In genomic region chr16:49492896-49493620, GRCh38 we compare ENCODE assay signal across 15 cellular contexts.
DNase-seq lines count a peak whose midpoint lies in the region; ATAC-seq and TF ChIP-seq lines count a peak whose summit lies in the region.
"Had no signal": no experiment of that assay in that cellular context is flagged by ENCODE, and none has a peak within 500 bp of the region (broad histone marks: within the 10 kb centered on the region; RNA-seq: fewer than 3 reads in every experiment).

No MANE protein-coding gene starts in this region.

- H3K4me2 ChIP-seq in GM23338 (no peak overlapping the region; the same call in 1 of the 2 replicates), osteoblast (ENCODE audit: insufficient read depth, low read length) (no peak overlapping the region)

- H3K36me3 ChIP-seq in GM23338 (ENCODE audit: insufficient read depth) (no peaks in the 10 kb centered on the region), osteoblast (ENCODE audit: insufficient read depth, low read length) (no peaks in the 10 kb centered on the region)
- H3K36me3 ChIP-seq: tibial nerve had no signal

- H3K27me3 Mint-ChIP-seq in GM23338 (ENCODE audit: insufficient read depth, low read depth, poor library complexity): peaks cover 21% of the 10 kb centered on the region

- H3K27ac Mint-ChIP-seq in GM23338: no peak overlapping the region
- H3K27ac Mint-ChIP-seq: B cell; endodermal cell; memory B cell; stimulated activated naive CD8-positive, alpha-beta T cell treated with anti-CD3 and anti-CD28 coated beads, Interleukin-15, Interleukin-2, amounts not matched to agents 100 ng/mL and 50 ng/mL, for 24 hours had no signal

- TF ChIP-seq CTCF in GM23338 (conservative IDR thresholded peaks at IDR 0.05; ENCODE audit: low read depth in 2 of 2): no peak
- TF ChIP-seq CTCF in osteoblast (IDR thresholded peaks at IDR 0.05; ENCODE audit: extremely low read depth, low read depth, low read length): no peak
- no peak for TF ChIP-seq CTCF in foreskin keratinocyte (conservative IDR thresholded peaks at IDR 0.05)

- no peak overlapping the region for H2AFZ ChIP-seq in GM23338
- H2AFZ ChIP-seq in osteoblast (ENCODE audit: low read length): no peak overlapping the region
- H2AFZ ChIP-seq: hepatocyte had no signal

- ATAC-seq in GM23338 (no peak), foreskin keratinocyte (no peak), HG03045 (IDR thresholded peaks at IDR 0.05; ENCODE audit: unreplicated experiment) (no peak), HG03342 (IDR thresholded peaks at IDR 0.05; ENCODE audit: unreplicated experiment) (no peak)

- H3K4me1 Mint-ChIP-seq in GM23338: peaks cover 13% of the 10 kb centered on the region
- H3K4me1 Mint-ChIP-seq: B cell, memory B cell had no signal

- peak; percentile 37 for DNase-seq in NCI-H2171 treated with DMSO at 0.1 percent for 48 hours (lab: John Stamatoyannopoulos, UW)
- no peak for DNase-seq in NCI-H2171 (lab: John Stamatoyannopoulos, UW)
- peak; percentile 14 for DNase-seq in GM23338 (ENCODE audit: low spot score)
- DNase-seq in cerebellar nuclear complex (lab: John Stamatoyannopoulos, UW): peak; percentile 2 to 15
- DNase-seq in osteoblast (ENCODE audit: insufficient read length, low spot score, missing footprints): peak; percentile 48
- DNase-seq in foreskin keratinocyte: no peak
- DNase-seq: DMS79 had no signal

- H3K9me3 Mint-ChIP-seq in GM23338: no peaks in the 10 kb centered on the region
- H3K9me3 Mint-ChIP-seq: endodermal cell; memory B cell; stimulated activated naive CD8-positive, alpha-beta T cell treated with anti-CD3 and anti-CD28 coated beads, Interleukin-15, Interleukin-2, amounts not matched to agents 100 ng/mL and 50 ng/mL, for 24 hours had no signal

- H3K4me1 ChIP-seq in GM23338 (ENCODE audit: insufficient read depth) (peaks cover 13% of the 10 kb centered on the region), osteoblast (ENCODE audit: insufficient read depth, low read length) (no peaks in the 10 kb centered on the region), foreskin keratinocyte (no peaks in the 10 kb centered on the region)

- H3K9me2 ChIP-seq in GM23338 (ENCODE audit: insufficient read depth): no peaks in the 10 kb centered on the region

- no peak overlapping the region for H3K4me3 ChIP-seq in GM23338
- H3K4me3 ChIP-seq in osteoblast (ENCODE audit: insufficient read depth, low read length): no peak overlapping the region
- H3K4me3 ChIP-seq: hepatocyte had no signal

- no peaks in the 10 kb centered on the region; the same call in 2 of the 3 replicates for H3K36me3 Mint-ChIP-seq in GM23338 (ENCODE audit: low read depth)
- H3K36me3 Mint-ChIP-seq: memory B cell had no signal

- no peak overlapping the region for H3K27ac ChIP-seq in GM23338 (ENCODE audit: low read depth)
- H3K27ac ChIP-seq in osteoblast (ENCODE audit: low read depth, low read length): no peak overlapping the region
- H3K27ac ChIP-seq in foreskin keratinocyte: no peak overlapping the region
- H3K27ac ChIP-seq: hepatocyte had no signal

- H4K20me1 ChIP-seq in GM23338 (replicated peaks; ENCODE audit: insufficient read depth) (no peaks in the 10 kb centered on the region), osteoblast (ENCODE audit: insufficient read depth, low read length) (no peaks in the 10 kb centered on the region)

- H3K4me3 Mint-ChIP-seq in GM23338: no peak overlapping the region
- H3K4me3 Mint-ChIP-seq: B cell; endodermal cell; memory B cell; stimulated activated naive CD8-positive, alpha-beta T cell treated with anti-CD3 and anti-CD28 coated beads, Interleukin-15, Interleukin-2, amounts not matched to agents 100 ng/mL and 50 ng/mL, for 24 hours had no signal

- H3F3A ChIP-seq in GM23338 (replicated peaks; ENCODE audit: low read depth): no peaks in the 10 kb centered on the region

- no peaks in the 10 kb centered on the region for H3K79me2 ChIP-seq in GM23338 (replicated peaks; ENCODE audit: insufficient read depth)
- no peaks in the 10 kb centered on the region for H3K79me2 ChIP-seq in osteoblast (ENCODE audit: insufficient read depth, low read length)
- H3K79me2 ChIP-seq: hepatocyte had no signal

- H3K9me3 ChIP-seq in osteoblast (ENCODE audit: low read depth, low read length): no peaks in the 10 kb centered on the region
- H3K9me3 ChIP-seq: tibial nerve had no signal

- no peaks in the 10 kb centered on the region for H3K27me3 ChIP-seq in GM23338 (ENCODE audit: insufficient read depth)
- no peaks in the 10 kb centered on the region for H3K27me3 ChIP-seq in osteoblast (ENCODE audit: insufficient read depth, low read length)
- H3K27me3 ChIP-seq in foreskin keratinocyte: peaks cover 6% of the 10 kb centered on the region
- H3K27me3 ChIP-seq: hepatocyte, tibial nerve had no signal

TF ChIP-seq in GM23338, 12 proteins besides CTCF, POLR2A, EP300 and RAD21:
- TF ChIP-seq STAT1 (IDR thresholded peaks at IDR 0.05; ENCODE audit: unreplicated experiment): no peak
- TF ChIP-seq CREB1 (CRISPR knock-in tag; IDR thresholded peaks at IDR 0.05; ENCODE audit: low read depth): no peak
- TF ChIP-seq EZH2phosphoT487 (IDR thresholded peaks at IDR 0.05; ENCODE audit: unreplicated experiment): no peak
- TF ChIP-seq EZH2 (IDR thresholded peaks at IDR 0.05; ENCODE audit: low read depth, unreplicated experiment): no peak
- TF ChIP-seq ZNF462 (CRISPR knock-in tag; IDR thresholded peaks at IDR 0.05): no peak
- no peak for TF ChIP-seq ETS1 (IDR thresholded peaks at IDR 0.05)
- no peak for TF ChIP-seq JUNB (IDR thresholded peaks at IDR 0.05; ENCODE audit: unreplicated experiment)

Comparison
In these comparisons a context has a peak if more than half of its experiments do, and no peak if none do; other contexts are left out.
1. DNase-seq: peak in NCI-H2171 treated with DMSO at 0.1 percent for 48 hours (single experiment), GM23338 (single experiment), cerebellar nuclear complex (2 of 2) and osteoblast (single experiment); none in NCI-H2171 (single experiment) and foreskin keratinocyte (0 of 2).